8 cellular contexts compared by ENCODE assay signal in the genomic region with DNA sequence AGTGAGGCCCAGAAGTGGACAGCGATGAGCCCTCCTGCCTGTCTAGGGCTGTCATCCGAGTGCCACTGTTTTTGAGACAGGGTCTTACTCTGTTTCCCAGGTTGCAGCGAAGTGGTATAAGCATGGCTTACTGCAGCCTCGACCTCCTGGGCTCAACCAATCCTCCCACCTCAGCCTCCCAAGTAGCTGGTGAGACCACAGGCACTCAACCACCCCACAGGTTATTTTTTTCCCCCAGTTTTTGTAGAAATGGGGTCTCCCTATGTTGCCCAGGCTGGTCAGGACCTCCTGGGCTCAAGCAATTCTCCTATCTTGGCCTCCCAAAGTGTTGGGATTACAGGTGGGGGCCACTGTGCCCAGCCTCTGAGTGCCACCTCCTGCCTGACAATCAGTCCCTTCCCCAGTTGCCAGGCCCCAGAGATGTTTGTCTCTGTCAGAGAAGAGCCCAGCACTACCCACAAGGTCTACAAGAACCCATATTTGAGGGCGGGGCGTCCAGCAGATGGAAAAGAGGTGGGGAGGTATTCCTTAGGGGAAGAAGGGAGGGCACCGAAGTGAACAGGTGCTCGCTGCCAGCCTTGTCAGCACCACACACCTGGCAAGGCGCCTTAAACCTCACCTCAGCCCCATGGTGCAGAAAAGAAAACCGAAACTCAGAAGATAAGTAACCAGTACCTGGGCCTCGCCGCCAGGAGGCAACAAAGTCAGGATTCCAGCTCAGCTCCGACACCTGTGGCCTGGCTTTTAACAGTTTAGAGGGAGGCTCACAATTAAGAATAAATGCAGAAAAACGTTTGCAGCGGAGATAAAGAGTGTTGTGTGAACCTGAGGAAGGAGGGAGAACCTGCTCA.
DNase-seq lines count a peak whose midpoint lies in the region; ATAC-seq and TF ChIP-seq lines count a peak whose summit lies in the region.

No MANE protein-coding gene starts in this region.

- H3K4me1 Mint-ChIP-seq in CD4-positive, alpha-beta memory T cell: peaks cover 2 to 6% (median 5%) of the 10 kb centered on the region in 4 donors
- no peaks in the 10 kb centered on the region for H3K4me1 Mint-ChIP-seq in Caco-2 (ENCODE audit: low read depth, unreplicated experiment)

- no TSS peak for BruUV-seq in Caco-2 (replicated peaks; lab: Mats Ljungman, UMichigan)

- ATAC-seq in GM21717 (IDR thresholded peaks at IDR 0.05; ENCODE audit: unreplicated experiment) (no peak), GM21526 (IDR thresholded peaks at IDR 0.05; ENCODE audit: low FRiP score, unreplicated experiment) (no peak)

- intact Hi-C loops in CD4-positive, alpha-beta memory T cell (cut with micrococcal nuclease): no loop called here
- intact Hi-C loops in Caco-2 (cut with micrococcal nuclease; ENCODE audit: unreplicated experiment): no loop called here

- POLR2A ChIA-PET in CD4-positive, alpha-beta memory T cell (lab: Charles Lee; ENCODE audit: partially characterized antibody): interaction anchor here (1.0 kb wide), 1 partner anchor 11 kb away, joined by 3 read pairs; no protein-coding TSS in a partner anchor
- POLR2A ChIA-PET in Caco-2 (lab: Charles Lee): no interaction called here

- no peaks in the 10 kb centered on the region for H3K9me3 ChIP-seq in CD4-positive, alpha-beta memory T cell (ENCODE audit: control insufficient read depth in 1 of 2, low read length in 2 of 2)
- H3K9me3 ChIP-seq in liver (ENCODE audit: control insufficient read depth in 4 of 4, low read length in 3 of 4) (no peaks in the 10 kb centered on the region), Caco-2 (no peaks in the 10 kb centered on the region)

- DNase-seq in CD4-positive, alpha-beta memory T cell: peak; percentile 43 to 49 (median 46)
- DNase-seq in H7: peak; percentile 81
- DNase-seq in activated CD4-positive, alpha-beta T cell treated with anti-CD3 and anti-CD28 coated beads, Interleukin-2, amount 50 U/mL, for 1 hour: peak; percentile 24
- no peak for DNase-seq in foreskin fibroblast
- DNase-seq in Caco-2: no peak

- TF ChIP-seq CTCF in liver (IDR thresholded peaks at IDR 0.05; ENCODE audit: low read depth, low read length, missing input control) (peak; percentile 34), foreskin fibroblast (IDR thresholded peaks at IDR 0.05; ENCODE audit: low read depth, low read length) (no peak), Caco-2 (IDR thresholded peaks at IDR 0.05; ENCODE audit: insufficient read depth in 1 of 2, low read depth in 1 of 2, low read length in 1 of 2, severe bottlenecking in 1 of 2, unreplicated experiment in 1 of 2) (peak in 1 of 2 experiments; percentile 3)

- H3K27me3 Mint-ChIP-seq in CD4-positive, alpha-beta memory T cell: no peaks in the 10 kb centered on the region
- no peaks in the 10 kb centered on the region for H3K27me3 Mint-ChIP-seq in Caco-2 (ENCODE audit: insufficient read depth, unreplicated experiment)

- 79% methylated on average over 15 of the region's 15 CpGs for WGBS in liver

- H3K36me3 Mint-ChIP-seq in CD4-positive, alpha-beta memory T cell: no peaks in the 10 kb centered on the region
- no peaks in the 10 kb centered on the region for H3K36me3 Mint-ChIP-seq in Caco-2 (ENCODE audit: insufficient read depth, unreplicated experiment)

- CTCF ChIA-PET in CD4-positive, alpha-beta memory T cell (lab: Charles Lee; ENCODE audit: partially characterized antibody): no interaction called here
- CTCF ChIA-PET in Caco-2 (lab: Charles Lee): no interaction called here

- peaks cover 3% of the 10 kb centered on the region for H3K4me1 ChIP-seq in CD4-positive, alpha-beta memory T cell (ENCODE audit: insufficient read depth, low read length)
- no peaks in the 10 kb centered on the region for H3K4me1 ChIP-seq in liver (ENCODE audit: control insufficient read depth in 4 of 4, insufficient read depth in 4 of 4, low read length in 3 of 4)
- H3K4me1 ChIP-seq in Caco-2: no peaks in the 10 kb centered on the region

- no peaks in the 10 kb centered on the region for H3K9me3 Mint-ChIP-seq in CD4-positive, alpha-beta memory T cell
- no peaks in the 10 kb centered on the region for H3K9me3 Mint-ChIP-seq in Caco-2 (ENCODE audit: unreplicated experiment)

- peak in 1 of 2 donors; percentile 52 for TF ChIP-seq RAD21 in liver (IDR thresholded peaks at IDR 0.05)

- H3K27me3 ChIP-seq in CD4-positive, alpha-beta memory T cell (ENCODE audit: insufficient read depth, low read length): no peaks in the 10 kb centered on the region
- no peaks in the 10 kb centered on the region for H3K27me3 ChIP-seq in H7 (ENCODE audit: control insufficient read depth, insufficient read depth, low read length)
- H3K27me3 ChIP-seq in liver (ENCODE audit: control insufficient read depth in 4 of 4, insufficient read depth in 4 of 4, low read length in 3 of 4): no peaks in the 10 kb centered on the region
- H3K27me3 ChIP-seq in Caco-2 (replicated peaks; ENCODE audit: control insufficient read depth, insufficient read depth, low read length): no peaks in the 10 kb centered on the region; the same call in 1 of the 2 replicates

- no peak overlapping the region for H3K9ac ChIP-seq in liver (ENCODE audit: low read depth in 1 of 2, low read length in 2 of 2)

- H3K27ac Mint-ChIP-seq in CD4-positive, alpha-beta memory T cell: peak overlapping the region in 6 of 7 donors; percentile 11 to 75 (median 59)
- no peak overlapping the region for H3K27ac Mint-ChIP-seq in Caco-2 (ENCODE audit: unreplicated experiment)

- H3K4me3 Mint-ChIP-seq in CD4-positive, alpha-beta memory T cell: peak overlapping the region in 2 of 8 donors; percentile 1 to 42
- H3K4me3 Mint-ChIP-seq in Caco-2 (ENCODE audit: unreplicated experiment): no peak overlapping the region

- H3K36me3 ChIP-seq in CD4-positive, alpha-beta memory T cell (ENCODE audit: insufficient read depth, low read length): no peaks in the 10 kb centered on the region
- H3K36me3 ChIP-seq in H7 (replicated peaks; ENCODE audit: control insufficient read depth, insufficient read depth, low read length) (no peaks in the 10 kb centered on the region), liver (ENCODE audit: control insufficient read depth in 4 of 4, insufficient read depth in 3 of 4, low read depth in 1 of 4, low read length in 3 of 4) (no peaks in the 10 kb centered on the region), Caco-2 (ENCODE audit: control insufficient read depth, insufficient read depth, low read length) (no peaks in the 10 kb centered on the region)

- H3K4me3 ChIP-seq in CD4-positive, alpha-beta memory T cell (ENCODE audit: low read length in 2 of 2): no peak overlapping the region
- H3K4me3 ChIP-seq in H7 (ENCODE audit: insufficient read depth, low read depth, low read length): no peak overlapping the region
- no peak overlapping the region for H3K4me3 ChIP-seq in liver (ENCODE audit: low read depth in 1 of 3, low read length in 3 of 3)
- H3K4me3 ChIP-seq in foreskin fibroblast (ENCODE audit: low read depth in 1 of 2, low read length in 2 of 2): no peak overlapping the region
- no peak overlapping the region for H3K4me3 ChIP-seq in Caco-2 (ENCODE audit: low read depth, low read length)

- no peak overlapping the region for H3K27ac ChIP-seq in CD4-positive, alpha-beta memory T cell (ENCODE audit: low read depth, low read length)
- H3K27ac ChIP-seq in liver (ENCODE audit: low read depth in 1 of 2, low read length in 2 of 2): no peak overlapping the region

TF ChIP-seq in liver, 16 proteins besides CTCF, POLR2A, EP300 and RAD21 (continues in another document):
- TF ChIP-seq TAF1 (conservative IDR thresholded peaks at IDR 0.05) (no peak), FOXA1 (IDR thresholded peaks at IDR 0.05) (no peak), YY1 (IDR thresholded peaks at IDR 0.05) (no peak), JUND (IDR thresholded peaks at IDR 0.05) (no peak), EGR1 (IDR thresholded peaks at IDR 0.05; ENCODE audit: low read depth in 2 of 2) (no peak), GABPA (IDR thresholded peaks at IDR 0.05 in 1 of 2, conservative IDR thresholded peaks at IDR 0.05 in 1 of 2) (no peak), HNF4G (IDR thresholded peaks at IDR 0.05) (no peak)
- TF ChIP-seq, protein P1, sequence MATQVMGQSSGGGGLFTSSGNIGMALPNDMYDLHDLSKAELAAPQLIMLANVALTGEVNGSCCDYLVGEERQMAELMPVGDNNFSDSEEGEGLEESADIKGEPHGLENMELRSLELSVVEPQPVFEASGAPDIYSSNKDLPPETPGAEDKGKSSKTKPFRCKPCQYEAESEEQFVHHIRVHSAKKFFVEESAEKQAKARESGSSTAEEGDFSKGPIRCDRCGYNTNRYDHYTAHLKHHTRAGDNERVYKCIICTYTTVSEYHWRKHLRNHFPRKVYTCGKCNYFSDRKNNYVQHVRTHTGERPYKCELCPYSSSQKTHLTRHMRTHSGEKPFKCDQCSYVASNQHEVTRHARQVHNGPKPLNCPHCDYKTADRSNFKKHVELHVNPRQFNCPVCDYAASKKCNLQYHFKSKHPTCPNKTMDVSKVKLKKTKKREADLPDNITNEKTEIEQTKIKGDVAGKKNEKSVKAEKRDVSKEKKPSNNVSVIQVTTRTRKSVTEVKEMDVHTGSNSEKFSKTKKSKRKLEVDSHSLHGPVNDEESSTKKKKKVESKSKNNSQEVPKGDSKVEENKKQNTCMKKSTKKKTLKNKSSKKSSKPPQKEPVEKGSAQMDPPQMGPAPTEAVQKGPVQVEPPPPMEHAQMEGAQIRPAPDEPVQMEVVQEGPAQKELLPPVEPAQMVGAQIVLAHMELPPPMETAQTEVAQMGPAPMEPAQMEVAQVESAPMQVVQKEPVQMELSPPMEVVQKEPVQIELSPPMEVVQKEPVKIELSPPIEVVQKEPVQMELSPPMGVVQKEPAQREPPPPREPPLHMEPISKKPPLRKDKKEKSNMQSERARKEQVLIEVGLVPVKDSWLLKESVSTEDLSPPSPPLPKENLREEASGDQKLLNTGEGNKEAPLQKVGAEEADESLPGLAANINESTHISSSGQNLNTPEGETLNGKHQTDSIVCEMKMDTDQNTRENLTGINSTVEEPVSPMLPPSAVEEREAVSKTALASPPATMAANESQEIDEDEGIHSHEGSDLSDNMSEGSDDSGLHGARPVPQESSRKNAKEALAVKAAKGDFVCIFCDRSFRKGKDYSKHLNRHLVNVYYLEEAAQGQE (IDR thresholded peaks at IDR 0.05): no peak
- TF ChIP-seq, protein P2, sequence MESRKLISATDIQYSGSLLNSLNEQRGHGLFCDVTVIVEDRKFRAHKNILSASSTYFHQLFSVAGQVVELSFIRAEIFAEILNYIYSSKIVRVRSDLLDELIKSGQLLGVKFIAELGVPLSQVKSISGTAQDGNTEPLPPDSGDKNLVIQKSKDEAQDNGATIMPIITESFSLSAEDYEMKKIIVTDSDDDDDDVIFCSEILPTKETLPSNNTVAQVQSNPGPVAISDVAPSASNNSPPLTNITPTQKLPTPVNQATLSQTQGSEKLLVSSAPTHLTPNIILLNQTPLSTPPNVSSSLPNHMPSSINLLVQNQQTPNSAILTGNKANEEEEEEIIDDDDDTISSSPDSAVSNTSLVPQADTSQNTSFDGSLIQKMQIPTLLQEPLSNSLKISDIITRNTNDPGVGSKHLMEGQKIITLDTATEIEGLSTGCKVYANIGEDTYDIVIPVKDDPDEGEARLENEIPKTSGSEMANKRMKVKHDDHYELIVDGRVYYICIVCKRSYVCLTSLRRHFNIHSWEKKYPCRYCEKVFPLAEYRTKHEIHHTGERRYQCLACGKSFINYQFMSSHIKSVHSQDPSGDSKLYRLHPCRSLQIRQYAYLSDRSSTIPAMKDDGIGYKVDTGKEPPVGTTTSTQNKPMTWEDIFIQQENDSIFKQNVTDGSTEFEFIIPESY (IDR thresholded peaks at IDR 0.05): no peak

Comparison
In these comparisons a context has a peak if more than half of its experiments do, and no peak if none do; other contexts are left out.
1. DNase-seq: peak in CD4-positive, alpha-beta memory T cell (5 of 5), H7 (single experiment) and activated CD4-positive, alpha-beta T cell treated with anti-CD3 and anti-CD28 coated beads, Interleukin-2, amount 50 U/mL, for 1 hour (single experiment); none in foreskin fibroblast (0 of 2) and Caco-2 (0 of 2).